In genomic region chr6:116060572-116061283, GRCh38 we compare ENCODE assay signal across 1 cellular context.
TF ChIP-seq lines count a peak whose summit lies in the region.

TSS of gene FRK (minus strand) at chr6:116060891. CDS start at chr6:116060311, 580 bp downstream.

TF ChIP-seq in GM23338, 12 proteins besides CTCF, POLR2A, EP300 and RAD21 (continued from another document):
- TF ChIP-seq REST (IDR thresholded peaks at IDR 0.05; ENCODE audit: unreplicated experiment) (no peak), POLR2AphosphoS5 (IDR thresholded peaks at IDR 0.05; ENCODE audit: low read depth) (no peak), NANOG (IDR thresholded peaks at IDR 0.05; ENCODE audit: borderline replicate concordance) (no peak), CREB1 (CRISPR knock-in tag; IDR thresholded peaks at IDR 0.05; ENCODE audit: low read depth) (no peak), ETS1 (IDR thresholded peaks at IDR 0.05) (no peak), EZH2phosphoT487 (IDR thresholded peaks at IDR 0.05; ENCODE audit: unreplicated experiment) (no peak), JUNB (IDR thresholded peaks at IDR 0.05; ENCODE audit: unreplicated experiment) (no peak)
